Comparison of ENCODE assay signal across 8 cellular contexts in genomic region chr15:40930430-40931299, GRCh38. TPM values are rescaled to one million over a fixed set of nuclear protein-coding genes. Genes with fewer than 3 reads are reported as not detected.
A peak's percentile ranks its signal among the peaks of the same experiment; 100 is the strongest.
DNase-seq lines count a peak whose midpoint lies in the region; ATAC-seq and TF ChIP-seq lines count a peak whose summit lies in the region.

No MANE protein-coding gene starts in this region.

- peaks cover 36 to 61% (median 37%) of the 10 kb centered on the region in 3 donors for H3K4me1 Mint-ChIP-seq in CD8-positive, alpha-beta memory T cell
- H3K4me1 Mint-ChIP-seq in naive B cell = peaks cover 41 to 56% (median 43%) of the 10 kb centered on the region in 3 donors

- no peaks in the 10 kb centered on the region for H3K36me3 Mint-ChIP-seq in CD8-positive, alpha-beta memory T cell
- H3K36me3 Mint-ChIP-seq in naive B cell = peaks cover 0 to 8% of the 10 kb centered on the region in 2 donors

- H3K4me3 ChIP-seq in CD8-positive, alpha-beta memory T cell (ENCODE audit: low read length) = peak overlapping the region; percentile 28
- H3K4me3 ChIP-seq in endocrine pancreas (ENCODE audit: control insufficient read depth, insufficient read depth, low read length) (peak overlapping the region; percentile 60), urinary bladder (ENCODE audit: low read depth, low read length) (peak overlapping the region; percentile 41)

- no peak overlapping the region for H3K27ac ChIP-seq in CD8-positive, alpha-beta memory T cell (ENCODE audit: low read depth, low read length)
- no peak overlapping the region for H3K27ac ChIP-seq in urinary bladder (ENCODE audit: low read depth)

- H3K27me3 Mint-ChIP-seq in CD8-positive, alpha-beta memory T cell = peaks cover 49 to 59% of the 10 kb centered on the region in 2 donors
- H3K27me3 Mint-ChIP-seq in naive B cell = peaks cover 56 to 71% (median 71%) of the 10 kb centered on the region in 3 donors

- ATAC-seq in naive B cell (ENCODE audit: low read depth in 2 of 2) = peak; percentile 30 to 35

- H3K9ac ChIP-seq in endocrine pancreas (ENCODE audit: control insufficient read depth, insufficient read depth, low read length) = peak overlapping the region; percentile 48

- in situ Hi-C loops in ACHN (cut with HindIII; ENCODE audit: low pct_ligation_motif_present, low pct_unique_long_range_greater_than_20kb, low sequenced_read_pairs) = no loop called here

- DNase-seq in CD8-positive, alpha-beta memory T cell = peak in 1 of 5 donors; percentile 41
- DNase-seq in activated CD4-positive, CD25-positive, alpha-beta regulatory T cell treated with anti-CD3 and anti-CD28 coated beads, Interleukin-2, amount 50 U/mL, for 72 hours = peak; percentile 53
- DNase-seq in naive B cell = no peak
- no peak for DNase-seq in ACHN
- DNase-seq in inferior parietal cortex (ENCODE audit: extremely low spot score) = no peak

- peaks cover 47% of the 10 kb centered on the region for H3K27me3 ChIP-seq in CD8-positive, alpha-beta memory T cell (ENCODE audit: insufficient read depth, low read length, poor library complexity, severe bottlenecking)
- H3K27me3 ChIP-seq in endocrine pancreas (ENCODE audit: control insufficient read depth, insufficient read depth, low read length) = no peaks in the 10 kb centered on the region

- POLR2A ChIA-PET in CD8-positive, alpha-beta memory T cell (lab: Charles Lee) = interaction anchor here (0.7 to 1.2 kb wide), 2 partner anchors 10 to 1006 kb away, joined by 4 to 5 read pairs; no protein-coding TSS in a partner anchor

- H3K36me3 ChIP-seq in CD8-positive, alpha-beta memory T cell (ENCODE audit: insufficient read depth, low read length) = no peaks in the 10 kb centered on the region
- H3K36me3 ChIP-seq in endocrine pancreas (ENCODE audit: control insufficient read depth, insufficient read depth, low read length) = no peaks in the 10 kb centered on the region
- H3K36me3 ChIP-seq in urinary bladder (ENCODE audit: insufficient read depth) = no peaks in the 10 kb centered on the region

- TF ChIP-seq EP300 in Ishikawa (IDR thresholded peaks at IDR 0.05; ENCODE audit: borderline replicate concordance) = no peak

- H3K4me1 ChIP-seq in CD8-positive, alpha-beta memory T cell (ENCODE audit: insufficient read depth, low read length) = peaks cover 37% of the 10 kb centered on the region
- peaks cover 4% of the 10 kb centered on the region for H3K4me1 ChIP-seq in endocrine pancreas (ENCODE audit: control insufficient read depth, insufficient read depth, low read length)
- peaks cover 2% of the 10 kb centered on the region for H3K4me1 ChIP-seq in urinary bladder (ENCODE audit: insufficient read depth)

- no peaks in the 10 kb centered on the region for H3K9me3 ChIP-seq in CD8-positive, alpha-beta memory T cell (ENCODE audit: low read length)
- no peaks in the 10 kb centered on the region for H3K9me3 ChIP-seq in endocrine pancreas (ENCODE audit: control insufficient read depth, low read length)

- CTCF ChIA-PET in CD8-positive, alpha-beta memory T cell (lab: Charles Lee) = interaction anchor here (0.6 to 2.5 kb wide), 9 partner anchors 8 to 255 kb away, joined by 3 to 7 read pairs (median 4); partner anchors contain the start of gene CHAC1

- TF ChIP-seq RAD21 in Ishikawa (IDR thresholded peaks at IDR 0.05; ENCODE audit: low read depth) = peak; percentile 42; the same call in 1 of the 2 replicates

- H3K9me3 Mint-ChIP-seq in CD8-positive, alpha-beta memory T cell = no peaks in the 10 kb centered on the region
- peaks cover 0 to 2% (median 0%) of the 10 kb centered on the region in 7 donors for H3K9me3 Mint-ChIP-seq in naive B cell

- peak overlapping the region; percentile 62 to 92 (median 76) for H3K4me3 Mint-ChIP-seq in CD8-positive, alpha-beta memory T cell
- H3K4me3 Mint-ChIP-seq in naive B cell = peak overlapping the region; percentile 76 to 93 (median 88)

- H3K27ac Mint-ChIP-seq in CD8-positive, alpha-beta memory T cell = peak overlapping the region in 1 of 8 donors; percentile 57
- H3K27ac Mint-ChIP-seq in naive B cell = peak overlapping the region in 3 of 6 donors; percentile 58 to 92 (median 67)

- WGBS in urinary bladder = 2% methylated on average over 46 of the region's 46 CpGs

TF ChIP-seq in Ishikawa, 13 proteins besides CTCF, POLR2A, EP300 and RAD21:
- no peak for TF ChIP-seq EGR1 (IDR thresholded peaks at IDR 0.05)
- peak; percentile 48; the same call in 1 of the 2 replicates for TF ChIP-seq ZBTB7A (IDR thresholded peaks at IDR 0.05; ENCODE audit: low read depth)
- TF ChIP-seq MAX (IDR thresholded peaks at IDR 0.05) = peak; percentile 87
- TF ChIP-seq FOXM1 (IDR thresholded peaks at IDR 0.05; ENCODE audit: borderline replicate concordance, low read depth) = no peak
- TF ChIP-seq NFIC (IDR thresholded peaks at IDR 0.05) = peak; percentile 34; the same call in 1 of the 2 replicates
- TF ChIP-seq CEBPB (IDR thresholded peaks at IDR 0.05) = no peak
- 0 out of 2 replicates have a peak, but pooled peaks have one; percentile 30 for TF ChIP-seq YY1 (IDR thresholded peaks at IDR 0.05; ENCODE audit: low read depth)
- TF ChIP-seq TCF12 (IDR thresholded peaks at IDR 0.05; ENCODE audit: low read depth) = peak; percentile 42; the same call in 1 of the 2 replicates

RNA-seq across cellular contexts. Expression of gene DLL4, which starts 1.5 kb away (rescaled TPM):
- not detected for total RNA-seq in CD8-positive, alpha-beta memory T cell
- not detected for polyA plus RNA-seq in CD8-positive, alpha-beta memory T cell
- polyA plus RNA-seq in naive B cell (ENCODE audit: low read depth in 6 of 6) = not detected
- total RNA-seq in urinary bladder = 11.8 TPM
- 11.2 TPM for polyA plus RNA-seq in urinary bladder

RNA-seq across cellular contexts. Expression of gene CHAC1, which starts 22.6 kb away (rescaled TPM):
- 10 to 100 TPM; 15.1 to 16.7 TPM for total RNA-seq in CD8-positive, alpha-beta memory T cell
- not detected for polyA plus RNA-seq in CD8-positive, alpha-beta memory T cell
- under 1 TPM in 2 of 6 donors, not detected in 4; 0.22 to 0.73 TPM for polyA plus RNA-seq in naive B cell (ENCODE audit: low read depth in 6 of 6)
- 0.42 TPM for total RNA-seq in urinary bladder
- polyA plus RNA-seq in urinary bladder = 1.8 TPM

RNA-seq across cellular contexts. Expression of gene VPS18, which starts 36.4 kb away (rescaled TPM):
- 10 to 100 TPM; 17.2 to 17.8 TPM for total RNA-seq in CD8-positive, alpha-beta memory T cell
- polyA plus RNA-seq in CD8-positive, alpha-beta memory T cell = 23.0 TPM
- polyA plus RNA-seq in naive B cell (ENCODE audit: low read depth in 6 of 6) = 10 to 100 TPM; 21.2 to 33.6 (median 23.5) TPM
- 15.1 TPM for total RNA-seq in urinary bladder
- polyA plus RNA-seq in urinary bladder = 19.3 TPM

RNA-seq across cellular contexts. Expression of gene RHOV, which starts 56.6 kb away (rescaled TPM):
- under 1 TPM; 0.24 to 0.40 TPM for total RNA-seq in CD8-positive, alpha-beta memory T cell
- polyA plus RNA-seq in CD8-positive, alpha-beta memory T cell = not detected
- polyA plus RNA-seq in naive B cell (ENCODE audit: low read depth in 6 of 6) (not detected), urinary bladder (4.0 TPM)
- 9.3 TPM for total RNA-seq in urinary bladder

Comparison
In these comparisons a context has a peak if more than half of its experiments do, and no peak if none do; other contexts are left out.
1. RNA of gene DLL4, which starts 1.5 kb away (polyA plus RNA-seq): 11.2 TPM in urinary bladder (single experiment); not detected in CD8-positive, alpha-beta memory T cell (single experiment) and not detected in naive B cell; every median in the first group is over 10 times any median in the second.
2. Peak in every context shown above with its lines, with median percentiles within 50 percentile points of each other: H3K4me3 ChIP-seq.